In genomic region chr16:66135376-66135775, GRCh38 we compare ENCODE assay signal across 14 cellular contexts.
A peak's percentile ranks its signal among the peaks of the same experiment; 100 is the strongest.
DNase-seq lines count a peak whose midpoint lies in the region; ATAC-seq and TF ChIP-seq lines count a peak whose summit lies in the region.
"Had no signal": no experiment of that assay in that cellular context is flagged by ENCODE, and none has a peak within 500 bp of the region (broad histone marks: within the 10 kb centered on the region; RNA-seq: fewer than 3 reads in every experiment).

No MANE protein-coding gene starts in this region.

- no peak overlapping the region for H3K4me3 ChIP-seq in aorta (ENCODE audit: low read length in 2 of 2)
- H3K4me3 ChIP-seq: pancreas had no signal

- DNase-seq in astrocyte of the hippocampus (ENCODE audit: low read depth, low spot score) (peak; percentile 55), hepatic stellate cell (ENCODE audit: low spot score) (peak; percentile 53), omental fat pad (ENCODE audit: low spot score) (no peak), aorta (peak; percentile 78 to 83), NCI-H526 (lab: John Stamatoyannopoulos, UW) (no peak), SHP77 (lab: John Stamatoyannopoulos, UW) (no peak)
- DNase-seq: activated naive CD8-positive, alpha-beta T cell treated with anti-CD3 and anti-CD28 coated beads, Interleukin-2, amount 10 ng/mL, durations not matched to agents 7 days and 5 days; CD8-positive, alpha-beta memory T cell; head of caudate nucleus; MM.1S; pancreas; T-helper 2 cell had no signal

- H3K36me3 ChIP-seq in aorta (ENCODE audit: control insufficient read depth in 1 of 2, insufficient read depth in 2 of 2, low read length in 1 of 2), result no peaks in the 10 kb centered on the region
- H3K36me3 ChIP-seq: pancreas had no signal

- H3K4me1 ChIP-seq in aorta (ENCODE audit: control insufficient read depth in 1 of 2, insufficient read depth in 2 of 2, low read length in 2 of 2), result no peaks in the 10 kb centered on the region
- H3K4me1 ChIP-seq: pancreas had no signal

- TF ChIP-seq CTCF in omental fat pad (IDR thresholded peaks at IDR 0.05), result no peak

- H3K27me3 ChIP-seq in aorta (ENCODE audit: control insufficient read depth in 1 of 2, insufficient read depth in 2 of 2, low read length in 1 of 2), result no peaks in the 10 kb centered on the region
- H3K27me3 ChIP-seq: pancreas had no signal

- WGBS in aorta, 2 donors, result 1 to 3% methylated on average over 4 of the region's 4 CpGs

- ATAC-seq in omental fat pad (ENCODE audit: low FRiP score) (peak; percentile 31), aorta (ENCODE audit: low FRiP score) (peak; percentile 78), GM18861 (IDR thresholded peaks at IDR 0.05; ENCODE audit: unreplicated experiment) (no peak)

- intact Hi-C loops in aorta (cut with DNase I), result no loop called here

- H3K27ac ChIP-seq in aorta (ENCODE audit: low read depth in 1 of 2, low read length in 2 of 2), result peak overlapping the region in 1 of 2 donors; percentile 11
- H3K27ac ChIP-seq: epithelial cell of prostate, pancreas had no signal

- H3K9me3 ChIP-seq in aorta (ENCODE audit: control insufficient read depth, low read length), result no peaks in the 10 kb centered on the region
- H3K9me3 ChIP-seq: pancreas had no signal

Comparison
In these comparisons a context has a peak if more than half of its experiments do, and no peak if none do; other contexts are left out.
1. DNase-seq: peak in astrocyte of the hippocampus (single experiment), hepatic stellate cell (single experiment) and aorta (2 of 2); none in omental fat pad (single experiment), NCI-H526 (0 of 2) and SHP77 (0 of 2).